Comparison of ENCODE assay signal across 9 cellular contexts in genomic region chr22:50202130-50202671, GRCh38. TPM values are rescaled to one million over a fixed set of nuclear protein-coding genes. Genes with fewer than 3 reads are reported as not detected.
DNase-seq lines count a peak whose midpoint lies in the region; ATAC-seq, FAIRE-seq and TF ChIP-seq lines count a peak whose summit lies in the region.
"Had no signal": no experiment of that assay in that cellular context is flagged by ENCODE, and none has a peak within 500 bp of the region (broad histone marks: within the 10 kb centered on the region; RNA-seq: fewer than 3 reads in every experiment).

No MANE protein-coding gene starts in this region.

- peaks cover 11% of the 10 kb centered on the region for H3K4me1 Mint-ChIP-seq in memory B cell

- no peak for TF ChIP-seq RAD21 in K562 (CRISPR knock-in tag; conservative IDR thresholded peaks at IDR 0.05 in 1 of 2, IDR thresholded peaks at IDR 0.05 in 1 of 2)

- peak overlapping the region; percentile 84 for H3K4me2 ChIP-seq in K562 (ENCODE audit: insufficient read depth, low read length)

- H3K4me3 ChIP-seq in heart left ventricle: peak overlapping the region; percentile 57 to 99 (median 82)
- peak overlapping the region; percentile 56 for H3K4me3 ChIP-seq in K562
- H3K4me3 ChIP-seq in upper lobe of left lung: peak overlapping the region; percentile 66 to 90 (median 82)

- peaks cover 0 to 68% (median 34%) of the 10 kb centered on the region in 12 donors for H3K4me1 ChIP-seq in heart left ventricle
- H3K4me1 ChIP-seq in K562 (replicated peaks in 1 of 2; ENCODE audit: control insufficient read depth in 2 of 2, insufficient read depth in 2 of 2, low read length in 2 of 2): peaks cover 5 to 52% of the 10 kb centered on the region in 2 experiments; a peak in 3 of 5 replicates
- peaks cover 24 to 62% (median 31%) of the 10 kb centered on the region in 4 donors for H3K4me1 ChIP-seq in upper lobe of left lung

- no peaks in the 10 kb centered on the region for H3K9me1 ChIP-seq in K562 (ENCODE audit: control insufficient read depth, insufficient read depth, low read length)

- no peaks in the 10 kb centered on the region for H4K20me1 ChIP-seq in K562 (replicated peaks; ENCODE audit: control insufficient read depth, insufficient read depth, low read length)

- H3K27me3 ChIP-seq in heart left ventricle (no peaks in the 10 kb centered on the region), K562 (ENCODE audit: control insufficient read depth in 2 of 2, insufficient read depth in 2 of 2, low read length in 2 of 2) (no peaks in the 10 kb centered on the region), upper lobe of left lung (no peaks in the 10 kb centered on the region)

- 65 to 75% (median 68%) methylated on average over 13 of the region's 13 CpGs for WGBS in heart left ventricle, 4 donors
- WGBS in K562 (ENCODE audit: insufficient coverage, low coverage, missing lambda C conversion rate): 59% methylated on average over 11 of the region's 13 CpGs
- 76 to 77% methylated on average over 13 of the region's 13 CpGs for WGBS in upper lobe of left lung, 2 donors

- H3K9me3 ChIP-seq in heart left ventricle: no peaks in the 10 kb centered on the region
- peaks cover 3% of the 10 kb centered on the region; the same call in 1 of the 2 replicates for H3K9me3 ChIP-seq in K562 (replicated peaks; ENCODE audit: control insufficient read depth, insufficient read depth, low read depth, low read length)
- no peaks in the 10 kb centered on the region for H3K9me3 ChIP-seq in upper lobe of left lung

- FAIRE-seq in K562 (lab: Jason Lieb, UNC): no peak

- H3K27ac Mint-ChIP-seq in memory B cell: no peak overlapping the region

- BruUV-seq in K562 (replicated peaks; lab: Mats Ljungman, UMichigan): no TSS peak

- DNase-seq in heart left ventricle (peak in 1 of 5 donors; percentile 18), left ventricle myocardium superior (no peak), K562 (ENCODE audit: extremely low read depth in 1 of 4, low spot score in 3 of 4) (no peak), memory B cell (ENCODE audit: low spot score in 2 of 2) (no peak), upper lobe of left lung (peak in 1 of 2 donors; percentile 22), hepatic stellate cell (ENCODE audit: low spot score) (no peak), superior temporal gyrus (ENCODE audit: extremely low spot score) (no peak)
- DNase-seq: aorta had no signal

- H3K36me3 ChIP-seq in heart left ventricle (peaks cover 0 to 38% (median 29%) of the 10 kb centered on the region in 9 donors), K562 (ENCODE audit: control insufficient read depth, insufficient read depth, low read length) (peaks cover 42% of the 10 kb centered on the region; the same call in 1 of the 3 replicates), upper lobe of left lung (peaks cover 7 to 36% (median 24%) of the 10 kb centered on the region in 4 donors)

- TF ChIP-seq CTCF in heart left ventricle (IDR thresholded peaks at IDR 0.05) (no peak), K562 (IDR thresholded peaks at IDR 0.05 in 2 of 3, conservative IDR thresholded peaks at IDR 0.05 in 1 of 3; ENCODE audit: insufficient read depth in 2 of 3, low read depth in 1 of 3, low read length in 3 of 3) (no peak), upper lobe of left lung (IDR thresholded peaks at IDR 0.05) (no peak)

- peaks cover 20% of the 10 kb centered on the region for H3K79me2 ChIP-seq in K562 (ENCODE audit: control insufficient read depth, insufficient read depth, low read length)

- H3K27me3 Mint-ChIP-seq in memory B cell: no peaks in the 10 kb centered on the region

- TF ChIP-seq POLR2A in heart left ventricle (IDR thresholded peaks at IDR 0.05) (no peak), K562 (conservative IDR thresholded peaks at IDR 0.05) (no peak), upper lobe of left lung (IDR thresholded peaks at IDR 0.05) (no peak)

- H3K9me3 Mint-ChIP-seq in memory B cell: no peaks in the 10 kb centered on the region

- ATAC-seq in heart left ventricle (no peak), left ventricle myocardium superior (no peak), K562 (no peak), memory B cell (ENCODE audit: low read depth) (no peak), upper lobe of left lung (ENCODE audit: low FRiP score in 2 of 2) (no peak), GM19397 (IDR thresholded peaks at IDR 0.05; ENCODE audit: unreplicated experiment) (no peak)

- H3K36me3 Mint-ChIP-seq in memory B cell: peaks cover 12% of the 10 kb centered on the region

- H2AFZ ChIP-seq in K562 (ENCODE audit: low read depth, low read length): no peak overlapping the region

- POLR2A ChIA-PET in K562 (lab: Yijun Ruan, JAX): interaction anchor here (0.7 kb wide), 1 partner anchor 13 kb away, joined by 3 read pairs; no protein-coding TSS in a partner anchor

- in situ Hi-C loops in K562 (cut with MboI): no loop called here

- intact Hi-C loops in heart left ventricle (cut with DNase I): no loop called here
- intact Hi-C loops in left ventricle myocardium superior (cut with micrococcal nuclease): no loop called here
- intact Hi-C loops in K562 (cut with micrococcal nuclease): no loop called here

- TF ChIP-seq EP300 in K562 (IDR thresholded peaks at IDR 0.05; ENCODE audit: low read length) (no peak), upper lobe of left lung (IDR thresholded peaks at IDR 0.05) (no peak)

- peak overlapping the region in 4 of 12 donors; percentile 67 to 91 (median 83) for H3K27ac ChIP-seq in heart left ventricle
- 0 out of 3 replicates have a peak overlapping the region, but pooled peaks have one; percentile 62 for H3K27ac ChIP-seq in K562 (ENCODE audit: extremely low read depth, low read depth, low read length)
- no peak overlapping the region for H3K27ac ChIP-seq in upper lobe of left lung

- peak overlapping the region; percentile 79 for H3K4me3 Mint-ChIP-seq in memory B cell

- H3K9ac ChIP-seq in K562 (ENCODE audit: insufficient read depth in 1 of 2, low read depth in 2 of 2, low read length in 2 of 2): peak overlapping the region; percentile 70 to 95; a peak in 3 of 4 replicates

- CTCF ChIA-PET in K562 (lab: Yijun Ruan, JAX; ENCODE audit: low intra/inter-chr PET ratio): no interaction called here

RNA-seq across cellular contexts. Expression of gene SELENOO, which starts 1.4 kb away (rescaled TPM):
- total RNA-seq in heart left ventricle: 10 to 100 TPM; 10.4 to 23.8 (median 12.8) TPM
- 10 to 100 TPM; 16.0 to 20.4 TPM for polyA plus RNA-seq in heart left ventricle
- 14.5 TPM for total RNA-seq in left ventricle myocardium superior
- 12.6 and 38.1 TPM in 2 replicates for total RNA-seq in K562 (2011; cell fraction: chromatin; rRNA removed; ENCODE audit: low replicate concordance)
- 37.1 and 42.4 TPM in 2 replicates for total RNA-seq in K562 (2011; cell fraction: nucleolus; rRNA removed)
- 17.2 and 22.2 TPM in 2 replicates for total RNA-seq in K562 (2011; cell fraction: nucleoplasm; rRNA removed)
- 23.5 and 30.4 TPM in 2 replicates for total RNA-seq in K562 (2014; rRNA removed)
- 0.93 and 1.8 TPM in 2 replicates for total RNA-seq in K562 (2014; rRNA removed; fragmentation: Illumina TruSeq; extraction: Trizol)
- 8.3 and 9.2 TPM in 2 replicates for total RNA-seq in K562 (2015; rRNA removed; fragmentation: Illumina TruSeq; extraction: Trizol)
- total RNA-seq in K562 (2021): 22.6 and 24.4 TPM in 2 replicates
- polyA plus RNA-seq in K562 (2011; rRNA removed): 9.7 and 14.9 TPM in 2 replicates
- 19.8 and 41.1 TPM in 2 replicates for polyA plus RNA-seq in K562 (2011; cell fraction: cytosol; rRNA removed)
- 43.7 and 74.3 TPM in 2 replicates for polyA plus RNA-seq in K562 (2011; cell fraction: nucleus; rRNA removed)
- polyA plus RNA-seq in K562 (2012): 15.4 and 21.7 TPM in 2 replicates
- 2.2 and 11.6 TPM in 2 replicates for polyA plus RNA-seq in K562 (2014; fragmentation: Illumina TruSeq; extraction: Trizol)
- under 1 TPM; 0.37 to 0.84 TPM for polyA plus RNA-seq in K562 (2014; fragmentation: Nextera tagmentation; extraction: Ambion mirVana)
- 24.3 and 24.9 TPM in 2 replicates for polyA plus RNA-seq in K562 (2014; rRNA removed)
- polyA minus RNA-seq in K562 (2011; rRNA and poly(A)+ RNA removed): 3.3 and 5.5 TPM in 2 replicates
- polyA minus RNA-seq in K562 (2011; cell fraction: cytosol; rRNA and poly(A)+ RNA removed): 8.8 and 11.2 TPM in 2 replicates
- 7.8 TPM in 2 replicates for polyA minus RNA-seq in K562 (2011; cell fraction: nucleus; rRNA and poly(A)+ RNA removed)
- total RNA-seq in upper lobe of left lung: 100 to 1,000 TPM in 1 of 6 donors, 10 to 100 TPM in 5; 23.1 to 102 (median 28.9) TPM

RNA-seq across cellular contexts. Expression of gene TRABD, which starts 16.5 kb away (rescaled TPM):
- total RNA-seq in heart left ventricle (10 to 100 TPM; 14.3 to 28.1 (median 17.5) TPM), left ventricle myocardium superior (23.8 TPM), K562 (2014; rRNA removed) (41.2 and 49.8 TPM in 2 replicates), K562 (2014; rRNA removed; fragmentation: Illumina TruSeq; extraction: Trizol) (1.4 and 2.8 TPM in 2 replicates), K562 (2015; rRNA removed; fragmentation: Illumina TruSeq; extraction: Trizol) (14.0 and 14.7 TPM in 2 replicates), K562 (2021) (55.3 and 59.3 TPM in 2 replicates), upper lobe of left lung (10 to 100 TPM; 32.9 to 88.0 (median 56.3) TPM)
- polyA plus RNA-seq in heart left ventricle (10 to 100 TPM; 25.8 to 32.9 TPM), K562 (2011; rRNA removed) (24.3 and 35.9 TPM in 2 replicates), K562 (2014; fragmentation: Illumina TruSeq; extraction: Trizol) (7.7 and 20.3 TPM in 2 replicates), K562 (2014; fragmentation: Nextera tagmentation; extraction: Ambion mirVana) (under 1 TPM; 0.08 to 0.59 TPM), K562 (2014; rRNA removed) (62.0 and 62.9 TPM in 2 replicates)
- total RNA-seq in K562 (2011; cell fraction: chromatin; rRNA removed; ENCODE audit: low replicate concordance): 44.8 and 168 TPM in 2 replicates
- 130 and 141 TPM in 2 replicates for total RNA-seq in K562 (2011; cell fraction: nucleolus; rRNA removed)
- 69.2 and 70.6 TPM in 2 replicates for total RNA-seq in K562 (2011; cell fraction: nucleoplasm; rRNA removed)
- polyA plus RNA-seq in K562 (2011; cell fraction: cytosol; rRNA removed): 27.7 and 49.1 TPM in 2 replicates
- 268 and 323 TPM in 2 replicates for polyA plus RNA-seq in K562 (2011; cell fraction: nucleus; rRNA removed)
- polyA plus RNA-seq in K562 (2012): 38.7 and 63.6 TPM in 2 replicates
- polyA minus RNA-seq in K562 (2011; rRNA and poly(A)+ RNA removed): 4.1 and 8.2 TPM in 2 replicates
- polyA minus RNA-seq in K562 (2011; cell fraction: cytosol; rRNA and poly(A)+ RNA removed): 15.3 and 18.4 TPM in 2 replicates
- 21.8 and 25.8 TPM in 2 replicates for polyA minus RNA-seq in K562 (2011; cell fraction: nucleus; rRNA and poly(A)+ RNA removed)

RNA-seq across cellular contexts. Expression of gene PANX2, which starts 31.7 kb away (rescaled TPM):
- total RNA-seq in heart left ventricle (under 1 TPM in 5 of 9 donors, not detected in 4; 0.08 to 0.77 (median 0.56) TPM), left ventricle myocardium superior (0.40 TPM), K562 (2014; rRNA removed) (0.61 and 1.0 TPM in 2 replicates), K562 (2014; rRNA removed; fragmentation: Illumina TruSeq; extraction: Trizol) (0.06 and 0.07 TPM in 2 replicates), K562 (2015; rRNA removed; fragmentation: Illumina TruSeq; extraction: Trizol) (0.15 and 0.29 TPM in 2 replicates), K562 (2021) (3.0 and 3.9 TPM in 2 replicates), upper lobe of left lung (10 to 100 TPM in 3 of 6 donors, 1 to 10 TPM in 3; 1.9 to 16.8 (median 7.1) TPM)
- polyA plus RNA-seq in heart left ventricle (under 1 TPM in 1 of 2 donors, not detected in 1; 0.08 TPM), K562 (2011; rRNA removed) (1.1 and 1.7 TPM in 2 replicates), K562 (2014; fragmentation: Illumina TruSeq; extraction: Trizol) (0.22 and 0.72 TPM in 2 replicates), K562 (2014; fragmentation: Nextera tagmentation; extraction: Ambion mirVana) (under 1 TPM in 1 of 2 experiments, not detected in 1; 0.01 TPM), K562 (2014; rRNA removed) (1.7 and 1.9 TPM in 2 replicates)
- total RNA-seq in K562 (2011; cell fraction: chromatin; rRNA removed; ENCODE audit: low replicate concordance): 2.9 and 7.9 TPM in 2 replicates
- 4.5 and 5.7 TPM in 2 replicates for total RNA-seq in K562 (2011; cell fraction: nucleolus; rRNA removed)
- total RNA-seq in K562 (2011; cell fraction: nucleoplasm; rRNA removed): 4.0 and 4.1 TPM in 2 replicates
- 2.4 and 3.0 TPM in 2 replicates for polyA plus RNA-seq in K562 (2011; cell fraction: cytosol; rRNA removed)
- 7.8 and 9.9 TPM in 2 replicates for polyA plus RNA-seq in K562 (2011; cell fraction: nucleus; rRNA removed)
- polyA plus RNA-seq in K562 (2012): 2.1 and 7.6 TPM in 2 replicates
- 0.24 and 0.60 TPM in 2 replicates for polyA minus RNA-seq in K562 (2011; rRNA and poly(A)+ RNA removed)
- polyA minus RNA-seq in K562 (2011; cell fraction: cytosol; rRNA and poly(A)+ RNA removed): 1.1 and 2.9 TPM in 2 replicates
- polyA minus RNA-seq in K562 (2011; cell fraction: nucleus; rRNA and poly(A)+ RNA removed): 1.2 and 1.7 TPM in 2 replicates

RNA-seq across cellular contexts. Expression of gene TUBGCP6, which starts 42.6 kb away (rescaled TPM):
- total RNA-seq in heart left ventricle (10 to 100 TPM; 14.1 to 28.8 (median 18.1) TPM), left ventricle myocardium superior (18.4 TPM), K562 (2014; rRNA removed) (23.2 and 25.1 TPM in 2 replicates), K562 (2014; rRNA removed; fragmentation: Illumina TruSeq; extraction: Trizol) (4.1 and 6.0 TPM in 2 replicates), K562 (2015; rRNA removed; fragmentation: Illumina TruSeq; extraction: Trizol) (9.7 and 10.3 TPM in 2 replicates), K562 (2021) (31.1 and 33.0 TPM in 2 replicates), upper lobe of left lung (100 to 1,000 TPM in 2 of 6 donors, 10 to 100 TPM in 4; 43.2 to 216 (median 52.4) TPM)
- polyA plus RNA-seq in heart left ventricle (10 to 100 TPM; 11.6 to 17.7 TPM), K562 (2011; rRNA removed) (10.1 and 17.7 TPM in 2 replicates), K562 (2014; fragmentation: Illumina TruSeq; extraction: Trizol) (9.3 and 15.1 TPM in 2 replicates), K562 (2014; fragmentation: Nextera tagmentation; extraction: Ambion mirVana) (1 to 10 TPM in 1 of 2 experiments, under 1 TPM in 1; 0.76 to 1.2 TPM), K562 (2014; rRNA removed) (26.8 and 29.9 TPM in 2 replicates)
- 86.7 and 211 TPM in 2 replicates for total RNA-seq in K562 (2011; cell fraction: chromatin; rRNA removed; ENCODE audit: low replicate concordance)
- total RNA-seq in K562 (2011; cell fraction: nucleolus; rRNA removed): 112 and 120 TPM in 2 replicates
- total RNA-seq in K562 (2011; cell fraction: nucleoplasm; rRNA removed): 93.7 and 97.5 TPM in 2 replicates
- polyA plus RNA-seq in K562 (2011; cell fraction: cytosol; rRNA removed): 9.3 and 11.7 TPM in 2 replicates
- polyA plus RNA-seq in K562 (2011; cell fraction: nucleus; rRNA removed): 166 and 249 TPM in 2 replicates
- 20.0 and 26.5 TPM in 2 replicates for polyA plus RNA-seq in K562 (2012)
- 6.7 and 8.2 TPM in 2 replicates for polyA minus RNA-seq in K562 (2011; rRNA and poly(A)+ RNA removed)
- polyA minus RNA-seq in K562 (2011; cell fraction: cytosol; rRNA and poly(A)+ RNA removed): 13.2 and 14.6 TPM in 2 replicates
- 31.4 and 35.8 TPM in 2 replicates for polyA minus RNA-seq in K562 (2011; cell fraction: nucleus; rRNA and poly(A)+ RNA removed)

RNA-seq across cellular contexts. Expression of gene HDAC10, which starts 48.9 kb away (rescaled TPM):
- total RNA-seq in heart left ventricle: 10 to 100 TPM in 6 of 9 donors, 1 to 10 TPM in 3; 6.8 to 22.4 (median 10.9) TPM
- polyA plus RNA-seq in heart left ventricle: 1 to 10 TPM; 6.2 to 10.0 TPM
- total RNA-seq in left ventricle myocardium superior: 12.7 TPM
- 57.0 and 254 TPM in 2 replicates for total RNA-seq in K562 (2011; cell fraction: chromatin; rRNA removed; ENCODE audit: low replicate concordance)
- total RNA-seq in K562 (2011; cell fraction: nucleolus; rRNA removed): 188 and 225 TPM in 2 replicates
- total RNA-seq in K562 (2011; cell fraction: nucleoplasm; rRNA removed): 102 and 109 TPM in 2 replicates
- 16.4 and 21.4 TPM in 2 replicates for total RNA-seq in K562 (2014; rRNA removed)
- 1.2 and 2.1 TPM in 2 replicates for total RNA-seq in K562 (2014; rRNA removed; fragmentation: Illumina TruSeq; extraction: Trizol)
- 7.0 and 10.9 TPM in 2 replicates for total RNA-seq in K562 (2015; rRNA removed; fragmentation: Illumina TruSeq; extraction: Trizol)
- 37.3 and 44.2 TPM in 2 replicates for total RNA-seq in K562 (2021)
- polyA plus RNA-seq in K562 (2011; rRNA removed): 6.5 and 18.6 TPM in 2 replicates
- 4.8 and 5.9 TPM in 2 replicates for polyA plus RNA-seq in K562 (2011; cell fraction: cytosol; rRNA removed)
- polyA plus RNA-seq in K562 (2011; cell fraction: nucleus; rRNA removed): 164 and 214 TPM in 2 replicates
- polyA plus RNA-seq in K562 (2012): 34.6 and 75.5 TPM in 2 replicates
- polyA plus RNA-seq in K562 (2014; fragmentation: Illumina TruSeq; extraction: Trizol): 6.3 and 14.4 TPM in 2 replicates
- polyA plus RNA-seq in K562 (2014; fragmentation: Nextera tagmentation; extraction: Ambion mirVana): under 1 TPM; 0.10 to 0.23 TPM
- 29.0 and 35.7 TPM in 2 replicates for polyA plus RNA-seq in K562 (2014; rRNA removed)
- polyA minus RNA-seq in K562 (2011; rRNA and poly(A)+ RNA removed): 4.3 and 5.1 TPM in 2 replicates
- 6.0 and 17.9 TPM in 2 replicates for polyA minus RNA-seq in K562 (2011; cell fraction: cytosol; rRNA and poly(A)+ RNA removed)
- polyA minus RNA-seq in K562 (2011; cell fraction: nucleus; rRNA and poly(A)+ RNA removed): 43.8 and 48.3 TPM in 2 replicates
- total RNA-seq in upper lobe of left lung: 100 to 1,000 TPM in 1 of 6 donors, 10 to 100 TPM in 5; 33.0 to 202 (median 53.1) TPM
